8 cellular contexts compared by ENCODE assay signal in the genomic region with DNA sequence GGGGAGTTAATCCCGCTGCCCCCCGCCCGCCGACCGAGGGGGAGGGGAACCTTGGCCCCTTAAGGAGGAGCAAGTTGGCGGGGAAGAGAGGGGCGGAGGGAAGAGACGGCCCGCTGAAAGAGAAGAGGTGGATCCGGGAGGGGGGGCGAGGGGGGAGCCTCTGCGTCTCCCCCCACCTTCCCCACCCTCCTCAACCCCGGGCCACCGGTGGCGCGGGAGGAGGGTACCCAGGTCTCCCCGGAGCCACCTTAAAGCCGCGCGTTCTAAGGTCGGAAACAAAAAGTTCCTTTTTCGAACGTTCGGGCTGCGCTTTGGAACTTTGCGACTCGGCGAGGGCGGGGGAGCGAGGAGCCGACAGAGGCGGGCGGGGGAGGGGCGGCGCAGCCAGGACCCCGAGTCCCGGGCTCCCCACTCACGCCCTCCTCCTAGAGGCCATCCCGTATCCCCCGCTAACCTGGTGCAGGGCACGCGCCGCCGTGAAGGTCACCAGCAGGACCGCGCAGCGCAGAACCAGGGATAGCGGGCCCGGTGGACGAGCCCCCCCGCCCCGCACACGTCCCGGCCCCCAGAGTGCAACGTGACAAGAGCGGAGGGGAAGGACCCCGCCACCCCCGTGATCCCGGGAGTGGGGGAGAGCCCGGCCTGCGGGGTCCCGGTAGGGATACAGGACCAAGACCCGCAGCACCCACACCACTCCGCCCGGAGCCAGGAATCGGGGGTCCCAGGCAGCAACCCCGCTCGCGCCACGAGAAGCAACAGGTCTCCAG.
DNase-seq lines count a peak whose midpoint lies in the region; ATAC-seq and TF ChIP-seq lines count a peak whose summit lies in the region.

No MANE protein-coding gene starts in this region.

- H3K4me3 Mint-ChIP-seq in central memory CD8-positive, alpha-beta T cell = peak overlapping the region; percentile 87

- no peaks in the 10 kb centered on the region for H3K9me3 Mint-ChIP-seq in central memory CD8-positive, alpha-beta T cell

- H3K27ac ChIP-seq in ACC112 (ENCODE audit: low read depth, low read length) = peak overlapping the region; percentile 83
- peak overlapping the region; percentile 80 for H3K27ac ChIP-seq in MM.1S (ENCODE audit: low read length)
- H3K27ac ChIP-seq in layer of hippocampus (ENCODE audit: low read depth, low read length) = peak overlapping the region; percentile 99

- peaks cover 25% of the 10 kb centered on the region for H3K4me1 Mint-ChIP-seq in central memory CD8-positive, alpha-beta T cell

- H4K20me1 ChIP-seq in MM.1S (ENCODE audit: insufficient read depth, low read length) = no peaks in the 10 kb centered on the region

- no peak overlapping the region for H2AFZ ChIP-seq in ACC112 (ENCODE audit: low read length, unreplicated experiment)
- H2AFZ ChIP-seq in MM.1S (ENCODE audit: low read length) = peak overlapping the region; percentile 92

- H3K9me3 ChIP-seq in MM.1S (replicated peaks; ENCODE audit: insufficient read depth, low read length) = no peaks in the 10 kb centered on the region

- H3K9ac ChIP-seq in MM.1S (ENCODE audit: low read length) = peak overlapping the region; percentile 96

- H3K9me2 ChIP-seq in MM.1S (replicated peaks; ENCODE audit: insufficient read depth, low read length) = no peaks in the 10 kb centered on the region

- peak overlapping the region; percentile 92 for H3K4me2 ChIP-seq in MM.1S (ENCODE audit: low read depth, low read length)

- H3K4me3 ChIP-seq in ACC112 (ENCODE audit: low read depth, low read length) = peak overlapping the region; percentile 96
- peak overlapping the region; percentile 98 for H3K4me3 ChIP-seq in MM.1S (ENCODE audit: low read length)

- H3K4me1 ChIP-seq in ACC112 (ENCODE audit: control insufficient read depth, insufficient read depth, low read length, unreplicated experiment) = peaks cover 16% of the 10 kb centered on the region
- 0 out of 2 replicates have a peak, but pooled peaks cover 8% of the 10 kb centered on the region for H3K4me1 ChIP-seq in MM.1S (ENCODE audit: low read length)

- H3K27me3 ChIP-seq in ACC112 (ENCODE audit: insufficient read depth, low read length) = no peaks in the 10 kb centered on the region
- H3K27me3 ChIP-seq in MM.1S (replicated peaks; ENCODE audit: insufficient read depth, low read length) = peaks cover 13% of the 10 kb centered on the region
- no peaks in the 10 kb centered on the region for H3K27me3 ChIP-seq in layer of hippocampus (ENCODE audit: control insufficient read depth, insufficient read depth, low read length)

- ATAC-seq in GM18907 (IDR thresholded peaks at IDR 0.05; ENCODE audit: unreplicated experiment) (peak; percentile 27), HG03095 (IDR thresholded peaks at IDR 0.05; ENCODE audit: unreplicated experiment) (no peak)
- ATAC-seq in activated CD4-positive, CD25-positive, alpha-beta regulatory T cell treated with anti-CD3 and anti-CD28 coated beads, Interleukin-2, amount 50 U/mL, for 24 hours = peak; percentile 44 to 46
- ATAC-seq in central memory CD8-positive, alpha-beta T cell (replicated peaks; ENCODE audit: extremely low read depth, poor library complexity, severe bottlenecking) = peak; percentile 60

- H3K36me3 ChIP-seq in ACC112 (ENCODE audit: insufficient read depth, low read length) (no peaks in the 10 kb centered on the region), MM.1S (replicated peaks; ENCODE audit: insufficient read depth, low read length) (no peaks in the 10 kb centered on the region)

- peak; percentile 81 for DNase-seq in MM.1S
- DNase-seq in central memory CD8-positive, alpha-beta T cell (ENCODE audit: low spot score in 2 of 2) = peak; percentile 48 to 58
- peak; percentile 74 for DNase-seq in stimulated activated CD4-positive, alpha-beta T cell treated with anti-CD3 and anti-CD28 coated beads, Interleukin-1b, Interleukin-23, amount 100 ng/mL, for 48 hours

- H3K27me3 Mint-ChIP-seq in central memory CD8-positive, alpha-beta T cell = no peaks in the 10 kb centered on the region

- peaks cover 25% of the 10 kb centered on the region for H3K36me3 Mint-ChIP-seq in central memory CD8-positive, alpha-beta T cell (ENCODE audit: insufficient read depth)

- no peaks in the 10 kb centered on the region; the same call in 1 of the 2 replicates for H3F3A ChIP-seq in MM.1S (ENCODE audit: insufficient read depth, low read length)

- no peak overlapping the region for H3K27ac Mint-ChIP-seq in central memory CD8-positive, alpha-beta T cell (ENCODE audit: low read depth)

- TF ChIP-seq CTCF in MM.1S (IDR thresholded peaks at IDR 0.05; ENCODE audit: low read length) = no peak

- H3K79me2 ChIP-seq in ACC112 (ENCODE audit: control insufficient read depth, insufficient read depth, low read length, unreplicated experiment) (peaks cover 49% of the 10 kb centered on the region), MM.1S (ENCODE audit: low read length) (peaks cover 29% of the 10 kb centered on the region)
